23 cellular contexts compared by ENCODE assay signal in genomic region chr3:169259134-169259533, GRCh38.
DNase-seq lines count a peak whose midpoint lies in the region; ATAC-seq and TF ChIP-seq lines count a peak whose summit lies in the region.
"Had no signal": no experiment of that assay in that cellular context is flagged by ENCODE, and none has a peak within 500 bp of the region (broad histone marks: within the 10 kb centered on the region; RNA-seq: fewer than 3 reads in every experiment).

No MANE protein-coding gene starts in this region.

- TF ChIP-seq CTCF in epithelial cell of esophagus (IDR thresholded peaks at IDR 0.05; ENCODE audit: insufficient read depth, low read depth, low read length, missing control alignments) = no peak

- H3K4me1 Mint-ChIP-seq in T-helper 17 cell = no peaks in the 10 kb centered on the region
- H3K4me1 Mint-ChIP-seq: CD14-positive monocyte; CD4-positive, alpha-beta memory T cell; CD4-positive, CD25-positive, alpha-beta regulatory T cell; CD8-positive, alpha-beta memory T cell had no signal

- peak; percentile 92 for ATAC-seq in left colon
- ATAC-seq in T-helper 17 cell = no peak
- ATAC-seq: GM12878 had no signal

- H3K27me3 Mint-ChIP-seq in T-helper 17 cell = no peaks in the 10 kb centered on the region
- H3K27me3 Mint-ChIP-seq: CD4-positive, alpha-beta memory T cell; CD4-positive, CD25-positive, alpha-beta regulatory T cell; CD8-positive, alpha-beta memory T cell had no signal

- H3K27ac Mint-ChIP-seq in T-helper 17 cell = no peak overlapping the region
- H3K27ac Mint-ChIP-seq: CD14-positive monocyte; CD4-positive, alpha-beta memory T cell; CD4-positive, CD25-positive, alpha-beta regulatory T cell; CD8-positive, alpha-beta memory T cell had no signal

- H3K4me3 ChIP-seq in epithelial cell of esophagus (ENCODE audit: low read length) = no peak overlapping the region
- H3K4me3 ChIP-seq: BLaER1, GM12878 had no signal

- peak; percentile 9 for DNase-seq in epithelial cell of esophagus (ENCODE audit: low read depth)
- DNase-seq in left colon = no peak
- DNase-seq in NCI-H1105 treated with DMSO at 0.1 percent for 48 hours (lab: John Stamatoyannopoulos, UW) = no peak
- DNase-seq in dermis blood vessel endothelial cell = no peak
- DNase-seq in T-helper 17 cell = no peak
- DNase-seq: 8988T; ACHN; BE2C; C1 segment of cervical spinal cord; CD4-positive, alpha-beta memory T cell; CD4-positive, CD25-positive, alpha-beta regulatory T cell; CD8-positive, alpha-beta memory T cell; COR-L47; DMS 273 treated with DMSO at 0.1 percent for 48 hours; DMS153; DMS53; DMS79; DND-41; EL; GDM1 had no signal

- H3K9me3 ChIP-seq in T-helper 17 cell (ENCODE audit: control insufficient read depth, low read length, poor library complexity, severe bottlenecking) = no peaks in the 10 kb centered on the region
- H3K9me3 ChIP-seq: BE2C, BLaER1 had no signal

- intact Hi-C loops in left colon (cut with DNase I, micrococcal nuclease) = no loop called here

- H3K36me3 Mint-ChIP-seq in T-helper 17 cell (ENCODE audit: low read depth) = no peaks in the 10 kb centered on the region
- H3K36me3 Mint-ChIP-seq: CD14-positive monocyte; CD4-positive, alpha-beta memory T cell; CD4-positive, CD25-positive, alpha-beta regulatory T cell; CD8-positive, alpha-beta memory T cell had no signal

- H3K4me3 Mint-ChIP-seq in T-helper 17 cell = no peak overlapping the region
- H3K4me3 Mint-ChIP-seq: CD14-positive monocyte; CD4-positive, alpha-beta memory T cell; CD4-positive, CD25-positive, alpha-beta regulatory T cell; CD8-positive, alpha-beta memory T cell had no signal
